Comparison of ENCODE assay signal across 6 cellular contexts in genomic region chr1:28652450-28652849, GRCh38. TPM values are rescaled to one million over a fixed set of nuclear protein-coding genes. Genes with fewer than 3 reads are reported as not detected.
"Had no signal": no experiment of that assay in that cellular context is flagged by ENCODE, and none has a peak within 500 bp of the region (broad histone marks: within the 10 kb centered on the region; RNA-seq: fewer than 3 reads in every experiment).

No MANE protein-coding gene starts in this region.

RNA-seq across cellular contexts. Expression of gene RNU11, which starts 4.0 kb away (rescaled TPM):
- total RNA-seq: GM23248, H4, H7, HFFc6, HT1080, IMR-90 had no signal
- polyA plus RNA-seq: GM23248, IMR-90 had no signal
